8 cellular contexts compared by ENCODE assay signal in genomic region chr12:48681738-48682532, GRCh38. TPM values are rescaled to one million over a fixed set of nuclear protein-coding genes. Genes with fewer than 3 reads are reported as not detected.
DNase-seq lines count a peak whose midpoint lies in the region; ATAC-seq and TF ChIP-seq lines count a peak whose summit lies in the region.

Gene KANSL2 (minus strand): TSS chr12:48682238. CDS start chr12:48681632, 606 bp downstream.

- peak within 1 kb of the TSS; percentile 87 for H3K4me3 Mint-ChIP-seq in activated CD4-positive, alpha-beta T cell treated with anti-CD3 and anti-CD28 coated beads for 36 hours

- peak within 1 kb of the TSS; percentile 91 for H3K27ac Mint-ChIP-seq in activated CD4-positive, alpha-beta T cell treated with anti-CD3 and anti-CD28 coated beads for 36 hours

- POLR2A ChIA-PET in activated CD4-positive, alpha-beta T cell treated with anti-CD3 and anti-CD28 coated beads for 36 hours (lab: Charles Lee): interaction anchor here (0.5 to 1.5 kb wide), 13 partner anchors 9 to 641 kb away, joined by 3 to 8 read pairs (median 3); partner anchors contain the start of genes ARF3 and TROAP

- ATAC-seq in HG03442 (IDR thresholded peaks at IDR 0.05; ENCODE audit: unreplicated experiment): peak; percentile 95
- peak; percentile 96 for ATAC-seq in activated CD4-positive, alpha-beta T cell treated with anti-CD3 and anti-CD28 coated beads for 36 hours

- peaks cover 41% of the 10 kb centered on the region for H3K4me1 Mint-ChIP-seq in activated CD4-positive, alpha-beta T cell treated with anti-CD3 and anti-CD28 coated beads for 36 hours

- no peak for TF ChIP-seq CTCF in choroid plexus epithelial cell (conservative IDR thresholded peaks at IDR 0.05; ENCODE audit: low read depth, low read length)
- no peak for TF ChIP-seq CTCF in kidney epithelial cell (IDR thresholded peaks at IDR 0.05; ENCODE audit: insufficient read depth, low read length, poor library complexity, severe bottlenecking)

- H3K36me3 Mint-ChIP-seq in activated CD4-positive, alpha-beta T cell treated with anti-CD3 and anti-CD28 coated beads for 36 hours (ENCODE audit: low read depth): peaks cover 42% of the 10 kb centered on the region

- H3K27me3 ChIP-seq in kidney epithelial cell (ENCODE audit: control insufficient read depth, insufficient read depth, low read length): no peaks in the 10 kb centered on the region

- H3K36me3 ChIP-seq in kidney epithelial cell (ENCODE audit: control insufficient read depth, insufficient read depth, low read length): peaks cover 1% of the 10 kb centered on the region

- H3K27me3 Mint-ChIP-seq in activated CD4-positive, alpha-beta T cell treated with anti-CD3 and anti-CD28 coated beads for 36 hours: no peaks in the 10 kb centered on the region

- H3K4me3 ChIP-seq in choroid plexus epithelial cell (ENCODE audit: low read depth, low read length): peak within 1 kb of the TSS; percentile 80
- peak within 1 kb of the TSS; percentile 87 for H3K4me3 ChIP-seq in kidney epithelial cell (ENCODE audit: low read depth, low read length)

- intact Hi-C loops in activated CD4-positive, alpha-beta T cell treated with anti-CD3 and anti-CD28 coated beads for 36 hours (cut with DNase I, micrococcal nuclease): loop anchor here (1.0 to 10.0 kb wide), 9 partner anchors 34 to 976 kb away; partner anchors contain the start of genes CCNT1 (in 2 of the 2), CACNB3 (in 1 of the 2), RND1 (in 1 of the 2) and RPAP3 (in 1 of the 2)

- DNase-seq in Ammon's horn (ENCODE audit: low spot score) (peak; percentile 100), GM19238 (ENCODE audit: insufficient read length, low spot score) (peak; percentile 94), NCI-H524 (lab: John Stamatoyannopoulos, UW) (peak; percentile 95 to 98), choroid plexus epithelial cell (ENCODE audit: low read depth) (peak; percentile 99), kidney epithelial cell (ENCODE audit: low read depth) (peak; percentile 95)
- peak; percentile 99 for DNase-seq in activated CD4-positive, alpha-beta T cell treated with anti-CD3 and anti-CD28 coated beads for 36 hours
- peak; percentile 97 for DNase-seq in stimulated activated CD4-positive, alpha-beta T cell treated with anti-CD3 and anti-CD28 coated beads, Interleukin-15, amount 100 ng/mL, for 48 hours (ENCODE audit: low read depth in 2 of 2)

- H3K9me3 Mint-ChIP-seq in activated CD4-positive, alpha-beta T cell treated with anti-CD3 and anti-CD28 coated beads for 36 hours (ENCODE audit: low read depth): no peaks in the 10 kb centered on the region

- CTCF ChIA-PET in activated CD4-positive, alpha-beta T cell treated with anti-CD3 and anti-CD28 coated beads for 36 hours (lab: Charles Lee): interaction anchor here (0.8 to 1.5 kb wide), 3 partner anchors 39 to 287 kb away, joined by 3 to 5 read pairs (median 3); no protein-coding TSS in a partner anchor

RNA-seq across cellular contexts. Expression of gene KANSL2, which starts in this region (rescaled TPM):
- 10 to 100 TPM; 44.0 to 59.8 TPM for total RNA-seq in activated CD4-positive, alpha-beta T cell treated with anti-CD3 and anti-CD28 coated beads for 36 hours
- 47.2 and 78.2 TPM in 2 replicates for total RNA-seq in kidney epithelial cell

Comparison
In these comparisons a context has a peak if more than half of its experiments do, and no peak if none do; other contexts are left out.
1. Peak in every context shown above with its lines: DNase-seq, ATAC-seq and H3K4me3 ChIP-seq.